Comparison of ENCODE assay signal across 8 cellular contexts in genomic region chr11:131694526-131695424, GRCh38.
DNase-seq lines count a peak whose midpoint lies in the region; ATAC-seq and TF ChIP-seq lines count a peak whose summit lies in the region.

No MANE protein-coding gene starts in this region.

- ATAC-seq in GM21447 (IDR thresholded peaks at IDR 0.05; ENCODE audit: unreplicated experiment): peak; percentile 91

- TF ChIP-seq CTCF in DOHH2 (IDR thresholded peaks at IDR 0.05; ENCODE audit: low read depth, low read length, poor library complexity, severe bottlenecking): peak; percentile 78

- H2BK5ac ChIP-seq in trophoblast cell (ENCODE audit: low read depth, low read length, poor library complexity): no peak overlapping the region

- no peak overlapping the region for H3K14ac ChIP-seq in trophoblast cell (ENCODE audit: low read length)

- H3K9me3 ChIP-seq in DOHH2 (ENCODE audit: control insufficient read depth, insufficient read depth, low read length): no peaks in the 10 kb centered on the region
- H3K9me3 ChIP-seq in trophoblast cell (ENCODE audit: insufficient read depth, low read depth, low read length): no peaks in the 10 kb centered on the region

- H3K18ac ChIP-seq in trophoblast cell (ENCODE audit: low read length): no peak overlapping the region

- H4K91ac ChIP-seq in trophoblast cell (ENCODE audit: low read depth, low read length): no peak overlapping the region

- H3K4me1 ChIP-seq in DOHH2 (ENCODE audit: control insufficient read depth, low read length) (no peaks in the 10 kb centered on the region), trophoblast cell (ENCODE audit: control insufficient read depth in 1 of 2, insufficient read depth in 2 of 2, low read length in 2 of 2) (peaks cover 0 to 3% of the 10 kb centered on the region in 2 experiments)

- no CpG with 5 or more reads among the region's 34 CpGs for WGBS in trophoblast cell (ENCODE audit: extremely low coverage, insufficient coverage, insufficient read length)

- no peaks in the 10 kb centered on the region for H3K36me3 ChIP-seq in DOHH2 (ENCODE audit: control insufficient read depth, low read length)
- no peaks in the 10 kb centered on the region for H3K36me3 ChIP-seq in trophoblast cell (ENCODE audit: control insufficient read depth in 1 of 2, insufficient read depth in 2 of 2, low read length in 2 of 2)

- H3K27me3 ChIP-seq in DOHH2 (ENCODE audit: control insufficient read depth, low read length) (no peaks in the 10 kb centered on the region), trophoblast cell (ENCODE audit: insufficient read depth, low read length) (peaks cover 4% of the 10 kb centered on the region)

- DNase-seq in HS-5 (ENCODE audit: low read depth) (peak; percentile 33), RPMI8226 (peak; percentile 61), head of caudate nucleus (peak; percentile 63 to 95 (median 90)), trophoblast cell (peak; percentile 59 to 71), NCI-H1694 (lab: John Stamatoyannopoulos, UW) (no peak)
- peak; percentile 48 for DNase-seq in activated naive CD4-positive, alpha-beta T cell treated with anti-CD3 and anti-CD28 coated beads, Interleukin-2, amount 50 U/mL, for 16 hours

- no peak overlapping the region for H3K4me3 ChIP-seq in DOHH2 (ENCODE audit: low read length)
- H3K4me3 ChIP-seq in trophoblast cell (ENCODE audit: low read depth, low read length): no peak overlapping the region

- no peaks in the 10 kb centered on the region for H3K79me2 ChIP-seq in DOHH2 (ENCODE audit: control insufficient read depth, low read length)
- no peaks in the 10 kb centered on the region for H3K79me2 ChIP-seq in trophoblast cell (ENCODE audit: control insufficient read depth, insufficient read depth, low read length, poor library complexity)

- no peak overlapping the region for H4K8ac ChIP-seq in trophoblast cell (ENCODE audit: low read depth, low read length)

- no peaks in the 10 kb centered on the region for H3K9me2 ChIP-seq in DOHH2 (replicated peaks; ENCODE audit: control insufficient read depth, low read length)

- no peaks in the 10 kb centered on the region for H4K20me1 ChIP-seq in DOHH2 (ENCODE audit: control insufficient read depth, insufficient read depth, low read depth, low read length)

- no peak overlapping the region for H2BK12ac ChIP-seq in trophoblast cell (ENCODE audit: low read length)

- H3K23ac ChIP-seq in trophoblast cell (ENCODE audit: low read length): no peak overlapping the region

- no peak overlapping the region for H3K4ac ChIP-seq in trophoblast cell (ENCODE audit: low read depth, low read length)

- no peak overlapping the region for H2BK120ac ChIP-seq in trophoblast cell (ENCODE audit: insufficient read depth, low read length, poor library complexity)

- H3K4me2 ChIP-seq in DOHH2 (ENCODE audit: low read length): no peak overlapping the region
- peak overlapping the region; percentile 33 for H3K4me2 ChIP-seq in trophoblast cell (ENCODE audit: low read length)

- H3F3A ChIP-seq in DOHH2 (ENCODE audit: control insufficient read depth, insufficient read depth): no peaks in the 10 kb centered on the region

- no peak overlapping the region for H2AFZ ChIP-seq in trophoblast cell (ENCODE audit: insufficient read depth, low read length, poor library complexity)

- intact Hi-C loops in head of caudate nucleus (cut with DNase I): no loop called here

- H3K79me1 ChIP-seq in trophoblast cell (ENCODE audit: low read length): no peaks in the 10 kb centered on the region

- H3K9ac ChIP-seq in trophoblast cell (ENCODE audit: low read length): no peak overlapping the region

- no peak overlapping the region for H2AK5ac ChIP-seq in trophoblast cell (ENCODE audit: low read length)

- H4K12ac ChIP-seq in trophoblast cell (ENCODE audit: low read depth, low read length): no peak overlapping the region

- no peak overlapping the region for H3K27ac ChIP-seq in DOHH2 (ENCODE audit: low read depth, low read length)
- no peak overlapping the region for H3K27ac ChIP-seq in trophoblast cell (ENCODE audit: low read depth, low read length)
